Comparison of ENCODE assay signal across 15 cellular contexts in the genomic region with DNA sequence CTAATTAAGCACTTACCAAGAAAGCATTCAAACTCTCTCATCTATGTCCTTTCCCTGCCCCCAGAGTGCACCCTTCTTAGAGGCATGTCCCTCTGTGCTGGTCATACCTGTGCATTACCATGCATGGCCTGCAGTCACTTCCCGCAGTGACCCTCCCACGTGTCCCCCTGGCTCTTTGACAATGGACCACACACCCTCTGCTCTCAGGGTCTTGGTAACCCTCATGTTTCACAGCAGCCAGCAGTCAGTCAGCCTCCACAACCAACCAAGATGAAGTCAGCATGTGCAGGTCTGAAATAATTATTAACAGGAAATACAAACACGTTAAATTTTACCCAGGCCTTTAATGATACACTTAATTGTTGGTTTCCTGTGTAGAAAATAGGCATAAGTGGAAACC. TPM values are rescaled to one million over a fixed set of nuclear protein-coding genes. Genes with fewer than 3 reads are reported as not detected.
DNase-seq lines count a peak whose midpoint lies in the region; ATAC-seq and TF ChIP-seq lines count a peak whose summit lies in the region.
"Had no signal": no experiment of that assay in that cellular context is flagged by ENCODE, and none has a peak within 500 bp of the region (broad histone marks: within the 10 kb centered on the region; RNA-seq: fewer than 3 reads in every experiment).

No MANE protein-coding gene starts in this region.

- H3K9me3 ChIP-seq in esophagus muscularis mucosa (peaks cover 0 to 4% (median 0%) of the 10 kb centered on the region in 4 donors), spleen (peaks cover 0 to 24% (median 16%) of the 10 kb centered on the region in 8 donors), hepatocyte (ENCODE audit: low read depth) (no peaks in the 10 kb centered on the region)
- H3K9me3 ChIP-seq: ovary had no signal

- no peak for ATAC-seq in activated T-cell treated with anti-CD3 and anti-CD28 coated beads, Interleukin-2, amount 50 U/mL, for 72 hours (replicated peaks in 1 of 2)
- peak; percentile 29 for ATAC-seq in HG03196 (IDR thresholded peaks at IDR 0.05; ENCODE audit: unreplicated experiment)

- no peak for TF ChIP-seq EP300 in esophagus muscularis mucosa (IDR thresholded peaks at IDR 0.05)

- H3K27ac Mint-ChIP-seq in activated T-cell treated with anti-CD3 and anti-CD28 coated beads, Interleukin-2, amount 50 U/mL, for 72 hours, result peak overlapping the region; percentile 2

- TF ChIP-seq CTCF in esophagus muscularis mucosa (IDR thresholded peaks at IDR 0.05) (no peak), spleen (IDR thresholded peaks at IDR 0.05 in 8 of 11, conservative IDR thresholded peaks at IDR 0.05 in 3 of 11) (no peak), hepatocyte (IDR thresholded peaks at IDR 0.05; ENCODE audit: poor library complexity) (no peak)

- H3K9me2 ChIP-seq in hepatocyte (replicated peaks; ENCODE audit: insufficient read depth), result no peaks in the 10 kb centered on the region

- H4K20me1 ChIP-seq in hepatocyte (ENCODE audit: insufficient read depth, poor library complexity, severe bottlenecking), result no peaks in the 10 kb centered on the region

- no peak for DNase-seq in activated T-cell treated with anti-CD3 and anti-CD28 coated beads, Interleukin-2, amount 50 U/mL, for 72 hours
- no peak for DNase-seq in activated T-cell treated with anti-CD3 and anti-CD28 coated beads, Interleukin-2, amount 50 U/mL, for 48 hours
- DNase-seq in esophagus muscularis mucosa (ENCODE audit: extremely low spot score), result peak; percentile 86
- DNase-seq in spleen, result no peak
- DNase-seq in hepatocyte (ENCODE audit: low spot score), result no peak
- DNase-seq in NCI-H1436 (lab: John Stamatoyannopoulos, UW), result no peak
- DNase-seq in NCI-H2196 treated with DMSO at 0.1 percent for 48 hours (lab: John Stamatoyannopoulos, UW; ENCODE audit: unreplicated experiment), result no peak
- DNase-seq: foreskin melanocyte, midbrain, NCI-H1092 treated with DMSO at 0.1 percent for 48 hours, NCI-H446 treated with DMSO at 0.1 percent for 48 hours, ovary had no signal

- H3K4me1 ChIP-seq in esophagus muscularis mucosa (peaks cover 0 to 5% (median 0%) of the 10 kb centered on the region in 4 donors), spleen (peaks cover 0 to 26% (median 14%) of the 10 kb centered on the region in 6 donors), hepatocyte (ENCODE audit: insufficient read depth) (peaks cover 4% of the 10 kb centered on the region)

- no peak overlapping the region for H3K4me2 ChIP-seq in hepatocyte

- peaks cover 28% of the 10 kb centered on the region for H3K27me3 Mint-ChIP-seq in activated T-cell treated with anti-CD3 and anti-CD28 coated beads, Interleukin-2, amount 50 U/mL, for 72 hours (ENCODE audit: low read depth)

- WGBS in esophagus muscularis mucosa, result 60% methylated on average over 3 of the region's 3 CpGs
- 40 to 46% (median 41%) methylated on average over 3 of the region's 3 CpGs for WGBS in spleen, 5 donors
- 68% methylated on average over 3 of the region's 3 CpGs for WGBS in hepatocyte (ENCODE audit: low lambda C conversion rate, missing lambda C conversion rate)

- H3K36me3 Mint-ChIP-seq in activated T-cell treated with anti-CD3 and anti-CD28 coated beads, Interleukin-2, amount 50 U/mL, for 72 hours (ENCODE audit: insufficient read depth in 2 of 2), result peaks cover 7 to 11% of the 10 kb centered on the region in 2 donors

- H3K4me3 Mint-ChIP-seq in activated T-cell treated with anti-CD3 and anti-CD28 coated beads, Interleukin-2, amount 50 U/mL, for 72 hours, result peak overlapping the region; percentile 46 to 56

- H2AFZ ChIP-seq in hepatocyte, result no peak overlapping the region

- H3K36me3 ChIP-seq in esophagus muscularis mucosa, result no peaks in the 10 kb centered on the region
- H3K36me3 ChIP-seq in spleen, result no peaks in the 10 kb centered on the region
- no peaks in the 10 kb centered on the region for H3K36me3 ChIP-seq in hepatocyte (replicated peaks; ENCODE audit: insufficient read depth, low read depth)
- H3K36me3 ChIP-seq: ovary had no signal

- H3K27ac ChIP-seq in esophagus muscularis mucosa (replicated peaks in 1 of 4) (no peak overlapping the region), spleen (peak overlapping the region in 5 of 8 donors; percentile 0 to 84 (median 52)), hepatocyte (no peak overlapping the region)
- H3K27ac ChIP-seq: ovary had no signal

- H3K79me2 ChIP-seq in hepatocyte, result no peaks in the 10 kb centered on the region

- H3K27me3 ChIP-seq in esophagus muscularis mucosa (no peaks in the 10 kb centered on the region), spleen (replicated peaks in 1 of 7) (peaks cover 0 to 4% (median 0%) of the 10 kb centered on the region in 7 donors), hepatocyte (no peaks in the 10 kb centered on the region)
- H3K27me3 ChIP-seq: ovary had no signal

- peaks cover 62% of the 10 kb centered on the region for H3K4me1 Mint-ChIP-seq in activated T-cell treated with anti-CD3 and anti-CD28 coated beads, Interleukin-2, amount 50 U/mL, for 72 hours (ENCODE audit: low read depth)

- TF ChIP-seq POLR2A in esophagus muscularis mucosa (IDR thresholded peaks at IDR 0.05; ENCODE audit: low read depth) (no peak), spleen (IDR thresholded peaks at IDR 0.05) (no peak)

- peaks cover 6% of the 10 kb centered on the region in 2 donors for H3K9me3 Mint-ChIP-seq in activated T-cell treated with anti-CD3 and anti-CD28 coated beads, Interleukin-2, amount 50 U/mL, for 72 hours

- no peak overlapping the region for H3K4me3 ChIP-seq in esophagus muscularis mucosa
- no peak overlapping the region for H3K4me3 ChIP-seq in spleen
- H3K4me3 ChIP-seq in hepatocyte, result no peak overlapping the region
- H3K4me3 ChIP-seq: ovary had no signal

- intact Hi-C loops in esophagus muscularis mucosa (cut with DNase I), result no loop called here
- intact Hi-C loops in spleen (cut with DNase I; ENCODE audit: low total_unique reads), result no loop called here

RNA-seq across cellular contexts. Expression of a gene that starts 10.1 kb away (rescaled TPM):
- not detected for total RNA-seq in activated T-cell treated with anti-CD3 and anti-CD28 coated beads, Interleukin-2, amount 50 U/mL, for 72 hours
- total RNA-seq in esophagus muscularis mucosa (not detected), spleen (not detected), hepatocyte (not detected in 2 replicates)
- polyA plus RNA-seq in spleen (not detected), hepatocyte (not detected in 2 replicates)
- total RNA-seq: ovary, SK-MEL-5, subcutaneous adipose tissue had no signal
- polyA plus RNA-seq: ovary had no signal

RNA-seq across cellular contexts. Expression of a gene that starts 25.0 kb away (rescaled TPM):
- not detected for total RNA-seq in activated T-cell treated with anti-CD3 and anti-CD28 coated beads, Interleukin-2, amount 50 U/mL, for 72 hours
- total RNA-seq in esophagus muscularis mucosa, result not detected
- not detected for total RNA-seq in spleen
- polyA plus RNA-seq in spleen, result not detected
- total RNA-seq in hepatocyte, result not detected in 2 replicates
- 0.33 TPM in 1 of 2 replicates, not detected in the other for polyA plus RNA-seq in hepatocyte
- total RNA-seq: ovary, SK-MEL-5, subcutaneous adipose tissue had no signal
- polyA plus RNA-seq: ovary had no signal

RNA-seq across cellular contexts. Expression of a gene that starts 29.1 kb away (rescaled TPM):
- not detected for total RNA-seq in activated T-cell treated with anti-CD3 and anti-CD28 coated beads, Interleukin-2, amount 50 U/mL, for 72 hours
- not detected for total RNA-seq in esophagus muscularis mucosa
- total RNA-seq in spleen, result not detected
- not detected for polyA plus RNA-seq in spleen
- total RNA-seq in hepatocyte, result not detected in 2 replicates
- polyA plus RNA-seq in hepatocyte, result 0.35 TPM in 1 of 2 replicates, not detected in the other
- total RNA-seq: ovary, SK-MEL-5, subcutaneous adipose tissue had no signal
- polyA plus RNA-seq: ovary had no signal

RNA-seq across cellular contexts. Expression of a gene that starts 31.4 kb away (rescaled TPM):
- total RNA-seq in activated T-cell treated with anti-CD3 and anti-CD28 coated beads, Interleukin-2, amount 50 U/mL, for 72 hours, result not detected
- not detected for total RNA-seq in esophagus muscularis mucosa
- not detected for total RNA-seq in spleen
- not detected for polyA plus RNA-seq in spleen
- not detected in 2 replicates for total RNA-seq in hepatocyte
- polyA plus RNA-seq in hepatocyte, result not detected in 2 replicates
- total RNA-seq: ovary, SK-MEL-5, subcutaneous adipose tissue had no signal
- polyA plus RNA-seq: ovary had no signal

RNA-seq across cellular contexts. Expression of a gene that starts 37.8 kb away (rescaled TPM):
- total RNA-seq in activated T-cell treated with anti-CD3 and anti-CD28 coated beads, Interleukin-2, amount 50 U/mL, for 72 hours, result not detected
- total RNA-seq in esophagus muscularis mucosa, result not detected
- not detected for total RNA-seq in spleen
- not detected for polyA plus RNA-seq in spleen
- total RNA-seq in hepatocyte, result not detected in 2 replicates
- polyA plus RNA-seq in hepatocyte, result not detected in 2 replicates
- total RNA-seq: ovary, SK-MEL-5, subcutaneous adipose tissue had no signal
- polyA plus RNA-seq: ovary had no signal

Comparison
In these comparisons a context has a peak if more than half of its experiments do, and no peak if none do; other contexts are left out.
1. H3K27ac ChIP-seq: peak in spleen (5 of 8); none in esophagus muscularis mucosa (0 of 4) and hepatocyte (single experiment).